Comparison of ENCODE assay signal across 13 cellular contexts in the genomic region with DNA sequence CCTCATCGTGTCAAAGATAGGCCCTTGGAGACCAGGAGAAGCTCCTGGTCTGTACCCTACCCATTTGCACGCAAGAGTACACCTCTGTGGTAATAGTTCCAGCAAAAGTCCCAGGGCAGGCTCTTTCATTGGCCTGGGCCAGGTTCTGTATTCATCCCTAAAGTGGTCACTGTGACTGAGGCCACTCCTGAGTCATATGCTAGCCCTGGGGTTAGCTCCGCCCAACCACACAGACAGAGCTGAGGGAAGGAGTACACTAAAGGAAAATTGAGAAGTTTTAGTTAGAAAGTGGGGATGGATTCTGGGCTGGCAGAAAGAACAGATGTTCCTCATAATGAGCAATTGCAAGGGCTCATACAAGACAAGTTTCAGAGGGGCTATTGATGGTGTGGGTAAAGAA.
A peak's percentile ranks its signal among the peaks of the same experiment; 100 is the strongest.
DNase-seq lines count a peak whose midpoint lies in the region; ATAC-seq and TF ChIP-seq lines count a peak whose summit lies in the region.
"Had no signal": no experiment of that assay in that cellular context is flagged by ENCODE, and none has a peak within 500 bp of the region (broad histone marks: within the 10 kb centered on the region; RNA-seq: fewer than 3 reads in every experiment).

No MANE protein-coding gene starts in this region.

- peaks cover 62% of the 10 kb centered on the region for H3K4me1 Mint-ChIP-seq in activated CD8-positive, alpha-beta memory T cell treated with anti-CD3 and anti-CD28 coated beads, Interleukin-2, amount 10 ng/mL, durations not matched to agents 7 days and 5 days
- H3K4me1 Mint-ChIP-seq in endodermal cell, result peaks cover 23% of the 10 kb centered on the region

- H3K27me3 Mint-ChIP-seq in activated CD8-positive, alpha-beta memory T cell treated with anti-CD3 and anti-CD28 coated beads, Interleukin-2, amount 10 ng/mL, durations not matched to agents 7 days and 5 days, result no peaks in the 10 kb centered on the region
- H3K27me3 Mint-ChIP-seq in endodermal cell (ENCODE audit: insufficient read depth), result no peaks in the 10 kb centered on the region

- no peak for TF ChIP-seq POLR2A in spleen (IDR thresholded peaks at IDR 0.05)

- H3K9me3 Mint-ChIP-seq in activated CD8-positive, alpha-beta memory T cell treated with anti-CD3 and anti-CD28 coated beads, Interleukin-2, amount 10 ng/mL, durations not matched to agents 7 days and 5 days (ENCODE audit: low read depth), result no peaks in the 10 kb centered on the region
- H3K9me3 Mint-ChIP-seq in endodermal cell, result no peaks in the 10 kb centered on the region
- H3K9me3 Mint-ChIP-seq: brain had no signal

- no peak overlapping the region for H3K4me3 Mint-ChIP-seq in activated CD8-positive, alpha-beta memory T cell treated with anti-CD3 and anti-CD28 coated beads, Interleukin-2, amount 10 ng/mL, durations not matched to agents 7 days and 5 days
- no peak overlapping the region for H3K4me3 Mint-ChIP-seq in endodermal cell
- H3K4me3 Mint-ChIP-seq: brain, neural crest cell had no signal

- H3K36me3 ChIP-seq in endodermal cell (ENCODE audit: control insufficient read depth, insufficient read depth, low read length) (no peaks in the 10 kb centered on the region), spleen (no peaks in the 10 kb centered on the region)

- H3K4me1 ChIP-seq in endodermal cell (ENCODE audit: control insufficient read depth, insufficient read depth, low read length) (peaks cover 7% of the 10 kb centered on the region), spleen (peaks cover 10 to 97% (median 50%) of the 10 kb centered on the region in 6 donors)

- H3K27ac ChIP-seq in endodermal cell (ENCODE audit: low read depth, low read length) (no peak overlapping the region), spleen (peak overlapping the region in 6 of 8 donors; percentile 24 to 73 (median 57))

- H3K4me3 ChIP-seq in endodermal cell (ENCODE audit: low read length) (no peak overlapping the region), spleen (no peak overlapping the region)

- H3K9me3 ChIP-seq in endodermal cell (ENCODE audit: control insufficient read depth, low read length), result no peaks in the 10 kb centered on the region
- H3K9me3 ChIP-seq in spleen, result no peaks in the 10 kb centered on the region

- no peak for ATAC-seq in activated CD8-positive, alpha-beta memory T cell treated with anti-CD3 and anti-CD28 coated beads, Interleukin-2, amount 10 ng/mL, durations not matched to agents 7 days and 5 days
- ATAC-seq in HG03354 (IDR thresholded peaks at IDR 0.05; ENCODE audit: poor library complexity, severe bottlenecking, unreplicated experiment), result no peak

- intact Hi-C loops in spleen (cut with DNase I; ENCODE audit: low total_unique reads), result no loop called here

- H3K9ac ChIP-seq in endodermal cell (ENCODE audit: extremely low read depth, low read length, poor library complexity, severe bottlenecking), result no peak overlapping the region

- CTCF ChIA-PET in activated CD8-positive, alpha-beta memory T cell treated with anti-CD3 and anti-CD28 coated beads, Interleukin-2, amount 10 ng/mL, durations not matched to agents 7 days and 5 days (lab: Charles Lee), result interaction anchor here (2.5 kb wide), 1 partner anchor 26 kb away, joined by 12 read pairs; no protein-coding TSS in a partner anchor

- WGBS in endodermal cell (ENCODE audit: insufficient coverage in 1 of 2, insufficient read length in 1 of 2), 2 experiments, result 97 to 100% methylated on average over 3 of the region's 3 CpGs
- 90 to 100% (median 94%) methylated on average over 3 of the region's 3 CpGs for WGBS in spleen, 5 donors

- peak overlapping the region; percentile 86 for H3K27ac Mint-ChIP-seq in activated CD8-positive, alpha-beta memory T cell treated with anti-CD3 and anti-CD28 coated beads, Interleukin-2, amount 10 ng/mL, durations not matched to agents 7 days and 5 days
- H3K27ac Mint-ChIP-seq in endodermal cell, result no peak overlapping the region
- H3K27ac Mint-ChIP-seq: brain had no signal

- H3K36me3 Mint-ChIP-seq in activated CD8-positive, alpha-beta memory T cell treated with anti-CD3 and anti-CD28 coated beads, Interleukin-2, amount 10 ng/mL, durations not matched to agents 7 days and 5 days, result peaks cover 26% of the 10 kb centered on the region
- peaks cover 7% of the 10 kb centered on the region for H3K36me3 Mint-ChIP-seq in endodermal cell (ENCODE audit: low read depth)
- H3K36me3 Mint-ChIP-seq: brain had no signal

- H3K27me3 ChIP-seq in endodermal cell (ENCODE audit: control insufficient read depth, insufficient read depth, low read length, poor library complexity, severe bottlenecking) (no peaks in the 10 kb centered on the region), spleen (replicated peaks in 1 of 7) (no peaks in the 10 kb centered on the region)

- DNase-seq in activated CD8-positive, alpha-beta memory T cell treated with anti-CD3 and anti-CD28 coated beads, Interleukin-2, amount 10 ng/mL, durations not matched to agents 7 days and 5 days, result no peak
- DNase-seq in activated CD8-positive, alpha-beta memory T cell treated with anti-CD3 and anti-CD28 coated beads, Interleukin-2, amount 50 U/mL, for 4 hours, result no peak
- DNase-seq in RPMI7951 (ENCODE audit: low read depth), result peak; percentile 75
- DNase-seq in endodermal cell, result peak; percentile 27
- DNase-seq in spleen, result no peak
- no peak for DNase-seq in activated naive CD4-positive, alpha-beta T cell (lab: John Stamatoyannopoulos, UW)
- no peak for DNase-seq in stimulated activated CD4-positive, alpha-beta T cell treated with anti-CD3 and anti-CD28 coated beads, Interleukin-4, amount 100 ng/mL, for 1 hour
- DNase-seq: GOT3, NCI-H1048, NCI-H524 treated with DMSO at 0.1 percent for 48 hours had no signal

- no peak for TF ChIP-seq CTCF in endodermal cell (conservative IDR thresholded peaks at IDR 0.05)
- TF ChIP-seq CTCF in spleen (IDR thresholded peaks at IDR 0.05 in 8 of 11, conservative IDR thresholded peaks at IDR 0.05 in 3 of 11), result no peak

Comparison
In these comparisons a context has a peak if more than half of its experiments do, and no peak if none do; other contexts are left out.
1. DNase-seq: peak in RPMI7951 (single experiment) and endodermal cell (single experiment); none in activated CD8-positive, alpha-beta memory T cell treated with anti-CD3 and anti-CD28 coated beads, Interleukin-2, amount 10 ng/mL, durations not matched to agents 7 days and 5 days (single experiment), activated CD8-positive, alpha-beta memory T cell treated with anti-CD3 and anti-CD28 coated beads, Interleukin-2, amount 50 U/mL, for 4 hours (single experiment), spleen (single experiment), activated naive CD4-positive, alpha-beta T cell (0 of 4) and stimulated activated CD4-positive, alpha-beta T cell treated with anti-CD3 and anti-CD28 coated beads, Interleukin-4, amount 100 ng/mL, for 1 hour (single experiment).